Comparison of ENCODE assay signal across 8 cellular contexts in the genomic region with DNA sequence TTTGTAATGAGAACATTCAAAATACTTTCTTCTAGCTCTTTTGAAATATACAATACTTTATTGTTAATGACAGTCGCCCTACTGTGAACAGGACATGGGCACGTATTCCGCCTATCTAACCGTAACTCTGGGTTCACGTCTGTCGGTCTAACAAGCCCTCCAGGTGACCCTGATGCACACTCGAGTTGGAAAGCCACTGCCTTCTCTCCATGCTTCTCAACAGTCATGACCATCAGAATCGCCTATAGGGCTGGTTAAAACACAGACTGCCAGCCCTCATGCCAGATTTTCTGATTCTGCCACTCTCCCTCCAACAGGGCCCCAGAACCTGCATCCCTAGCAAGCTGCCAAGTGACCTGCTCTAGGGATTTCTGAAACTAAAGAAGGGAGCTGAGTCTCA.
DNase-seq lines count a peak whose midpoint lies in the region; ATAC-seq and TF ChIP-seq lines count a peak whose summit lies in the region.

No MANE protein-coding gene starts in this region.

- peaks cover 21% of the 10 kb centered on the region for H3K79me2 ChIP-seq in OCI-LY1 (ENCODE audit: insufficient read depth, low read length)

- 95 to 97% (median 96%) methylated on average over 8 of the region's 8 CpGs for WGBS in psoas muscle, 3 donors

- TF ChIP-seq CTCF in OCI-LY1 (IDR thresholded peaks at IDR 0.05; ENCODE audit: low read length) (no peak), colonic mucosa (IDR thresholded peaks at IDR 0.05) (no peak), psoas muscle (IDR thresholded peaks at IDR 0.05) (no peak), GM10248 (IDR thresholded peaks at IDR 0.05; ENCODE audit: control extremely low read depth, extremely low read depth, low read depth, missing control alignments) (no peak)

- H2AFZ ChIP-seq in OCI-LY1 (ENCODE audit: low read length), result no peak overlapping the region

- intact Hi-C loops in colonic mucosa (cut with DNase I) (no loop called here), psoas muscle (cut with DNase I) (no loop called here)

- peaks cover 99% of the 10 kb centered on the region for H3K4me1 ChIP-seq in CD8-positive, alpha-beta memory T cell (ENCODE audit: insufficient read depth, low read length)
- H3K4me1 ChIP-seq in OCI-LY1 (ENCODE audit: insufficient read depth, low read length, severe bottlenecking) (peaks cover 83% of the 10 kb centered on the region), colonic mucosa (no peaks in the 10 kb centered on the region), psoas muscle (peaks cover 10% of the 10 kb centered on the region)

- peaks cover 0 to 2% of the 10 kb centered on the region in 2 donors for H3K27me3 Mint-ChIP-seq in CD8-positive, alpha-beta memory T cell

- H3K27me3 ChIP-seq in CD8-positive, alpha-beta memory T cell (ENCODE audit: insufficient read depth, low read length, poor library complexity, severe bottlenecking), result no peaks in the 10 kb centered on the region
- H3K27me3 ChIP-seq in OCI-LY1 (ENCODE audit: insufficient read depth, low read length) (no peaks in the 10 kb centered on the region), colonic mucosa (no peaks in the 10 kb centered on the region), psoas muscle (ENCODE audit: insufficient read depth in 3 of 3, low read length in 2 of 3) (no peaks in the 10 kb centered on the region)

- POLR2A ChIA-PET in CD8-positive, alpha-beta memory T cell (lab: Charles Lee), result interaction anchor here (0.6 to 1.4 kb wide), 2 partner anchors 11 to 24 kb away, joined by 3 to 7 read pairs; no protein-coding TSS in a partner anchor
- POLR2A ChIA-PET in GM10248 (lab: Yijun Ruan, JAX), result no interaction called here

- H3K9me2 ChIP-seq in OCI-LY1 (ENCODE audit: low read depth, low read length), result no peaks in the 10 kb centered on the region

- CTCF ChIA-PET in CD8-positive, alpha-beta memory T cell (lab: Charles Lee), result interaction anchor here (1.1 to 2.4 kb wide), 8 partner anchors 12 to 313 kb away, joined by 3 to 8 read pairs (median 4); no protein-coding TSS in a partner anchor
- CTCF ChIA-PET in GM10248 (lab: Yijun Ruan, JAX), result interaction anchor here (1.4 to 1.5 kb wide), 2 partner anchors 20 to 46 kb away, joined by 3 read pairs; no protein-coding TSS in a partner anchor

- H3K9me3 Mint-ChIP-seq in CD8-positive, alpha-beta memory T cell, result no peaks in the 10 kb centered on the region

- no peak for DNase-seq in CD8-positive, alpha-beta memory T cell
- no peak for DNase-seq in colonic mucosa
- no peak for DNase-seq in psoas muscle
- no peak for DNase-seq in AML-193 (lab: John Stamatoyannopoulos, UW)
- no peak for DNase-seq in CD1c-positive myeloid dendritic cell (ENCODE audit: extremely low spot score)
- no peak for DNase-seq in NCI-H2196 (lab: John Stamatoyannopoulos, UW; ENCODE audit: unreplicated experiment)
- no peak for DNase-seq in GM10248 (ENCODE audit: extremely low spot score)

- no peak overlapping the region for H3K4me3 ChIP-seq in CD8-positive, alpha-beta memory T cell (ENCODE audit: low read length)
- H3K4me3 ChIP-seq in OCI-LY1 (ENCODE audit: low read depth, low read length, poor library complexity, severe bottlenecking) (peak overlapping the region; percentile 52), colonic mucosa (no peak overlapping the region), psoas muscle (no peak overlapping the region)

- peak overlapping the region; percentile 92 to 99 (median 98) for H3K27ac Mint-ChIP-seq in CD8-positive, alpha-beta memory T cell

- no peaks in the 10 kb centered on the region for H3K36me3 ChIP-seq in CD8-positive, alpha-beta memory T cell (ENCODE audit: insufficient read depth, low read length)
- H3K36me3 ChIP-seq in OCI-LY1 (ENCODE audit: insufficient read depth, low read length), result peaks cover 3% of the 10 kb centered on the region; the same call in 1 of the 2 replicates
- no peaks in the 10 kb centered on the region for H3K36me3 ChIP-seq in colonic mucosa
- no peaks in the 10 kb centered on the region for H3K36me3 ChIP-seq in psoas muscle (ENCODE audit: insufficient read depth in 1 of 2, low read depth in 1 of 2)

- H3K4me3 Mint-ChIP-seq in CD8-positive, alpha-beta memory T cell, result peak overlapping the region in 6 of 7 donors; percentile 60 to 82 (median 70)

- H3K4me1 Mint-ChIP-seq in CD8-positive, alpha-beta memory T cell, result peaks cover 94 to 99% (median 99%) of the 10 kb centered on the region in 3 donors

- H3K4me2 ChIP-seq in OCI-LY1 (ENCODE audit: low read length), result peak overlapping the region; percentile 69

- no peak for ATAC-seq in psoas muscle

- peak overlapping the region; percentile 43 for H3K9ac ChIP-seq in OCI-LY1 (ENCODE audit: low read length)
- H3K9ac ChIP-seq in colonic mucosa (ENCODE audit: low read depth in 2 of 2, low read length in 2 of 2), result no peak overlapping the region

- H4K20me1 ChIP-seq in OCI-LY1 (ENCODE audit: insufficient read depth, low read length), result no peaks in the 10 kb centered on the region

- H3F3A ChIP-seq in OCI-LY1 (ENCODE audit: insufficient read depth, low read length), result 0 out of 2 replicates have a peak, but pooled peaks cover 3% of the 10 kb centered on the region

- no peaks in the 10 kb centered on the region for H3K9me3 ChIP-seq in CD8-positive, alpha-beta memory T cell (ENCODE audit: low read length)
- H3K9me3 ChIP-seq in OCI-LY1 (ENCODE audit: low read length), result no peaks in the 10 kb centered on the region
- H3K9me3 ChIP-seq in colonic mucosa, result no peaks in the 10 kb centered on the region
- H3K9me3 ChIP-seq in psoas muscle, result no peaks in the 10 kb centered on the region

- peaks cover 4 to 13% (median 8%) of the 10 kb centered on the region in 3 donors for H3K36me3 Mint-ChIP-seq in CD8-positive, alpha-beta memory T cell

- H3K27ac ChIP-seq in CD8-positive, alpha-beta memory T cell (ENCODE audit: low read depth, low read length), result peak overlapping the region; percentile 58
- H3K27ac ChIP-seq in OCI-LY1 (ENCODE audit: low read depth, low read length, poor library complexity, severe bottlenecking), result peak overlapping the region; percentile 97
- peak overlapping the region; percentile 42 for H3K27ac ChIP-seq in colonic mucosa
- peak overlapping the region; percentile 31 for H3K27ac ChIP-seq in psoas muscle

Comparison
In these comparisons a context has a peak if more than half of its experiments do, and no peak if none do; other contexts are left out.
1. H3K27ac ChIP-seq: peak in every context shown above with its lines; median percentile 97 in OCI-LY1; 58 in CD8-positive, alpha-beta memory T cell; 42 in colonic mucosa; 31 in psoas muscle.